31 cellular contexts compared by ENCODE assay signal in the genomic region with DNA sequence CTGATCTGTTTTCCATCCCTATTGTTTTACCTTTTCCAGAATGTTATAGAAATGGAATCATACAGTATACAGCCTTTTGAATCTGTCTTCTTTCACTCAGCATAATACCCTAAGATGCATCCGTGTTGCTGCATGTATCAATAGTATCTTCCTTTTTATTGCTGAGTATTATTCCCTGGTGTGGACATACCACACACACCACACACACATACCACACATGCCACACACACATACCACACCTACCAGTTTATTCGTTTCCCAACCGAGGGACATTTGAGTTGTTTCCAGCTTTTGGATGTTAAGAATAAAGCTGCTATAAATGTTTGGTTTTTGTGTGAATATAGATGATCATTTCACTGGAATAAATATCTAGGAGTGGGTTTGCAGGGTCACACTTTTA.
"Had no signal": no experiment of that assay in that cellular context is flagged by ENCODE, and none has a peak within 500 bp of the region (broad histone marks: within the 10 kb centered on the region; RNA-seq: fewer than 3 reads in every experiment).

No MANE protein-coding gene starts in this region.

- H3K4me1 Mint-ChIP-seq: endodermal cell had no signal

- FAIRE-seq: astrocyte, bronchial epithelial cell, frontal cortex had no signal

- H3K27ac Mint-ChIP-seq: activated CD4-positive, alpha-beta memory T cell treated with anti-CD3 and anti-CD28 coated beads for 36 hours; activated CD4-positive, alpha-beta T cell treated with anti-CD3 and anti-CD28 coated beads for 36 hours; activated CD4-positive, alpha-beta T cell treated with anti-CD3 and anti-CD28 coated beads, Interleukin-2, amount 10 ng/mL, durations not matched to agents 24 days and 14 days; activated naive CD4-positive, alpha-beta T cell treated with anti-CD3 and anti-CD28 coated beads, Interleukin-2, amount 10 ng/mL, durations not matched to agents 7 days and 5 days; activated naive CD4-positive, alpha-beta T cell treated with anti-CD3 and anti-CD28 coated beads, Interleukin-2, amount 50 U/mL, for 72 hours; activated T-cell treated with anti-CD3 and anti-CD28 coated beads, Interleukin-2, amount 50 U/mL, for 24 hours; activated T-cell treated with anti-CD3 and anti-CD28 coated beads, Interleukin-2, amount 50 U/mL, for 72 hours; dendritic cell treated with granulocyte-macrophage colony-stimulating factor and Interleukin-4, amounts not matched to agents 40 ng/mL and 50 ng/mL, for 4 days; endodermal cell; T-helper 17 cell; T-helper 2 cell treated with Interferon-gamma antibody and Interleukin-4, amounts not matched to agents 5 μg/mL and 100 μg/mL, for 36 hours had no signal

- DNase-seq: activated CD4-positive, alpha-beta memory T cell treated with anti-CD3 and anti-CD28 coated beads for 36 hours; activated CD4-positive, alpha-beta T cell treated with anti-CD3 and anti-CD28 coated beads for 36 hours; activated CD4-positive, alpha-beta T cell treated with anti-CD3 and anti-CD28 coated beads, Interleukin-2, amount 10 ng/mL, durations not matched to agents 24 days and 14 days; activated CD4-positive, CD25-positive, alpha-beta regulatory T cell; activated CD4-positive, CD25-positive, alpha-beta regulatory T cell treated with anti-CD3 and anti-CD28 coated beads, Interleukin-2, amount 50 U/mL, for 72 hours; activated CD8-positive, alpha-beta memory T cell treated with anti-CD3 and anti-CD28 coated beads, Interleukin-2, amount 50 U/mL, for 48 hours; activated gamma-delta T cell; activated naive CD4-positive, alpha-beta T cell; activated naive CD4-positive, alpha-beta T cell treated with anti-CD3 and anti-CD28 coated beads, Interleukin-2, amount 10 ng/mL, durations not matched to agents 7 days and 5 days; activated T-cell treated with anti-CD3 and anti-CD28 coated beads for 4 hours; activated T-cell treated with anti-CD3 and anti-CD28 coated beads, Interleukin-2, amount 50 U/mL, for 24 hours; activated T-cell treated with anti-CD3 and anti-CD28 coated beads, Interleukin-2, amount 50 U/mL, for 72 hours; amniotic stem cell; anterior cingulate cortex; brain microvascular endothelial cell; dorsolateral prefrontal cortex; effector memory CD4-positive, alpha-beta T cell; endodermal cell; foreskin fibroblast; head of caudate nucleus; T-helper 17 cell; T1000 had no signal

- ATAC-seq: activated CD4-positive, alpha-beta T cell treated with anti-CD3 and anti-CD28 coated beads for 36 hours; activated naive CD4-positive, alpha-beta T cell treated with anti-CD3 and anti-CD28 coated beads, Interleukin-2, amount 50 U/mL, for 72 hours; activated T-cell treated with anti-CD3 and anti-CD28 coated beads, Interleukin-2, amount 50 U/mL, for 72 hours; esophagus mucosa; T-helper 17 cell had no signal

- H3K36me3 ChIP-seq: brain microvascular endothelial cell had no signal

- H3K4me3 Mint-ChIP-seq: activated CD4-positive, alpha-beta memory T cell treated with anti-CD3 and anti-CD28 coated beads for 36 hours; activated CD4-positive, alpha-beta T cell treated with anti-CD3 and anti-CD28 coated beads for 36 hours; activated CD4-positive, alpha-beta T cell treated with anti-CD3 and anti-CD28 coated beads, Interleukin-2, amount 10 ng/mL, durations not matched to agents 24 days and 14 days; activated naive CD4-positive, alpha-beta T cell treated with anti-CD3 and anti-CD28 coated beads, Interleukin-2, amount 10 ng/mL, durations not matched to agents 7 days and 5 days; activated T-cell treated with anti-CD3 and anti-CD28 coated beads, Interleukin-2, amount 50 U/mL, for 24 hours; activated T-cell treated with anti-CD3 and anti-CD28 coated beads, Interleukin-2, amount 50 U/mL, for 72 hours; central memory CD8-positive, alpha-beta T cell; dendritic cell treated with granulocyte-macrophage colony-stimulating factor and Interleukin-4, amounts not matched to agents 40 ng/mL and 50 ng/mL, for 4 days; endodermal cell; T-helper 17 cell; T-helper 2 cell treated with Interferon-gamma antibody and Interleukin-4, amounts not matched to agents 5 μg/mL and 100 μg/mL, for 36 hours had no signal

- H3K27me3 ChIP-seq: brain microvascular endothelial cell, dorsolateral prefrontal cortex had no signal

- H3K36me3 Mint-ChIP-seq: activated CD4-positive, alpha-beta memory T cell treated with anti-CD3 and anti-CD28 coated beads for 36 hours; activated naive CD4-positive, alpha-beta T cell treated with anti-CD3 and anti-CD28 coated beads, Interleukin-2, amount 10 ng/mL, durations not matched to agents 7 days and 5 days; activated naive CD4-positive, alpha-beta T cell treated with anti-CD3 and anti-CD28 coated beads, Interleukin-2, amount 50 U/mL, for 72 hours had no signal

- H3K27me3 Mint-ChIP-seq: activated T-cell treated with anti-CD3 and anti-CD28 coated beads, Interleukin-2, amount 50 U/mL, for 24 hours; dendritic cell treated with granulocyte-macrophage colony-stimulating factor and Interleukin-4, amounts not matched to agents 40 ng/mL and 50 ng/mL, for 4 days had no signal

- H3K4me3 ChIP-seq: coronary artery, dorsolateral prefrontal cortex had no signal

- H3K9me3 Mint-ChIP-seq: activated CD4-positive, alpha-beta memory T cell treated with anti-CD3 and anti-CD28 coated beads for 36 hours; activated CD4-positive, alpha-beta T cell treated with anti-CD3 and anti-CD28 coated beads, Interleukin-2, amount 10 ng/mL, durations not matched to agents 24 days and 14 days; activated naive CD4-positive, alpha-beta T cell treated with anti-CD3 and anti-CD28 coated beads, Interleukin-2, amount 10 ng/mL, durations not matched to agents 7 days and 5 days; activated naive CD4-positive, alpha-beta T cell treated with anti-CD3 and anti-CD28 coated beads, Interleukin-2, amount 50 U/mL, for 72 hours; activated T-cell treated with anti-CD3 and anti-CD28 coated beads, Interleukin-2, amount 50 U/mL, for 24 hours; activated T-cell treated with anti-CD3 and anti-CD28 coated beads, Interleukin-2, amount 50 U/mL, for 72 hours; central memory CD8-positive, alpha-beta T cell; dendritic cell treated with granulocyte-macrophage colony-stimulating factor and Interleukin-4, amounts not matched to agents 40 ng/mL and 50 ng/mL, for 4 days; endodermal cell; T-helper 2 cell treated with Interferon-gamma antibody and Interleukin-4, amounts not matched to agents 5 μg/mL and 100 μg/mL, for 36 hours had no signal

- H3K27ac ChIP-seq: brain microvascular endothelial cell, coronary artery, dorsolateral prefrontal cortex had no signal
